Comparison of ENCODE assay signal across 8 cellular contexts in genomic region chr6:19904408-19904807, GRCh38.
DNase-seq lines count a peak whose midpoint lies in the region; TF ChIP-seq lines count a peak whose summit lies in the region.
"Not testable (repeated sequence)": the region's sequence is repeated elsewhere in the genome, so short reads cannot be mapped to it uniquely, and the experiment has no call there.

No MANE protein-coding gene starts in this region.

- not testable (repeated sequence) for H2BK15ac ChIP-seq in H9 (ENCODE audit: low read depth, low read length)

- H3T11ph ChIP-seq in H9 (ENCODE audit: low read length): not testable (repeated sequence)

- not testable (repeated sequence) for H3K79me1 ChIP-seq in H9 (ENCODE audit: insufficient read depth, low read depth, low read length, poor library complexity, severe bottlenecking)

- no CpG with 5 or more reads among the region's 6 CpGs for WGBS in H9 (ENCODE audit: extremely low coverage, insufficient read length, low lambda C conversion rate)
- 12% methylated on average over 6 of the region's 6 CpGs for WGBS in SK-N-SH (ENCODE audit: low lambda C conversion rate)
- WGBS in endodermal cell (ENCODE audit: insufficient coverage in 1 of 2, insufficient read length in 1 of 2), 2 experiments: 78 to 91% methylated on average over 3 to 6 of the region's 6 CpGs

- H3K36me3 Mint-ChIP-seq in H9 (ENCODE audit: insufficient read depth in 1 of 3, low read depth in 3 of 3); endodermal cell (ENCODE audit: low read depth): not testable (repeated sequence)

- TF ChIP-seq EP300 in SK-N-SH (IDR thresholded peaks at IDR 0.05; ENCODE audit: borderline replicate concordance in 1 of 2, low read depth in 1 of 2, low read length in 1 of 2): not testable (repeated sequence)

- H3K9ac ChIP-seq in H9 (ENCODE audit: extremely low read depth, insufficient read length, low read length); OCI-LY3 (ENCODE audit: low read length); SK-N-SH; endodermal cell (ENCODE audit: extremely low read depth, low read length, poor library complexity, severe bottlenecking): not testable (repeated sequence)

- POLR2A ChIA-PET in SK-N-SH (lab: Yijun Ruan, JAX): not testable (repeated sequence)

- not testable (repeated sequence) for H3K9me2 ChIP-seq in SK-N-SH

- H3K36me3 ChIP-seq in OCI-LY3 (replicated peaks; ENCODE audit: low read depth, low read length); SK-N-SH (replicated peaks in 1 of 2; ENCODE audit: control insufficient read depth in 1 of 2, insufficient read depth in 2 of 2, low read length in 1 of 2); endodermal cell (ENCODE audit: control insufficient read depth, insufficient read depth, low read length): not testable (repeated sequence)

- not testable (repeated sequence) for H3K56ac ChIP-seq in H9 (ENCODE audit: insufficient read length, low read depth, low read length)

- not testable (repeated sequence) for H3K4me3 ChIP-seq in OCI-LY3 (ENCODE audit: low read length); SK-N-SH (ENCODE audit: low read depth in 2 of 2, low read length in 1 of 2); endodermal cell (ENCODE audit: low read length)

- not testable (repeated sequence) for H3K18ac ChIP-seq in H9 (ENCODE audit: insufficient read length, low read depth, low read length)

- H3K9me3 Mint-ChIP-seq in H9: not testable (repeated sequence)
- peaks cover 16% of the 10 kb centered on the region for H3K9me3 Mint-ChIP-seq in endodermal cell

- not testable (repeated sequence) for H3K27ac ChIP-seq in 22Rv1; H9 (ENCODE audit: insufficient read length, low read depth, low read length); OCI-LY3 (ENCODE audit: low read length); SK-N-SH (ENCODE audit: low read depth in 2 of 2, low read length in 1 of 2); endodermal cell (ENCODE audit: low read depth, low read length)

- not testable (repeated sequence) for H4K91ac ChIP-seq in H9 (ENCODE audit: insufficient read length, low read depth, low read length)

- not testable (repeated sequence) for H3K4me3 Mint-ChIP-seq in H9, endodermal cell

- H4K20me1 ChIP-seq in H9 (ENCODE audit: control insufficient read depth, insufficient read depth, insufficient read length); OCI-LY3 (ENCODE audit: insufficient read depth, low read length); SK-N-SH (ENCODE audit: insufficient read depth): not testable (repeated sequence)

- not testable (repeated sequence) for H3K23me2 ChIP-seq in H9 (ENCODE audit: insufficient read length, low read depth, low read length, poor library complexity, severe bottlenecking)

- CTCF ChIA-PET in SK-N-SH (lab: Yijun Ruan, JAX): interaction anchor here (1.6 kb wide), 1 partner anchor 914 kb away, joined by 4 read pairs; no protein-coding TSS in a partner anchor

- not testable (repeated sequence) for H3K4ac ChIP-seq in H9 (ENCODE audit: low read depth, low read length)

- H3K14ac ChIP-seq in H9 (ENCODE audit: insufficient read depth, low read length): not testable (repeated sequence)

- H3K4me2 ChIP-seq in H9 (ENCODE audit: insufficient read depth, insufficient read length, low read length); OCI-LY3 (ENCODE audit: low read length); SK-N-SH: not testable (repeated sequence)

- not testable (repeated sequence) for H4K5ac ChIP-seq in H9 (ENCODE audit: insufficient read length, low read depth, low read length)

- not testable (repeated sequence) for H3K79me2 ChIP-seq in H9 (ENCODE audit: insufficient read depth, low read length); OCI-LY3 (ENCODE audit: low read length); SK-N-SH (ENCODE audit: insufficient read depth)

- 0 out of 2 replicates have a peak, but pooled peaks have one; percentile 10 for TF ChIP-seq RAD21 in SK-N-SH (IDR thresholded peaks at IDR 0.05; ENCODE audit: low read length)

- H2BK20ac ChIP-seq in H9 (ENCODE audit: low read depth, low read length, poor library complexity, severe bottlenecking): not testable (repeated sequence)

- H2AK5ac ChIP-seq in H9 (ENCODE audit: insufficient read length, low read length): not testable (repeated sequence)

- not testable (repeated sequence) for H4K8ac ChIP-seq in H9 (replicated peaks; ENCODE audit: insufficient read length, low read depth, low read length)

- not testable (repeated sequence) for H2BK5ac ChIP-seq in H9 (ENCODE audit: insufficient read length, low read length)

- TF ChIP-seq CTCF in 22Rv1 (IDR thresholded peaks at IDR 0.05) (peak; percentile 64), H9 (conservative IDR thresholded peaks at IDR 0.05) (peak; percentile 33; the same call in 2 of the 3 replicates), LNCAP (IDR thresholded peaks at IDR 0.05) (peak; percentile 30; the same call in 1 of the 2 replicates), OCI-LY3 (IDR thresholded peaks at IDR 0.05; ENCODE audit: low read depth, low read length) (peak; percentile 16; the same call in 1 of the 2 replicates), SK-N-SH (IDR thresholded peaks at IDR 0.05) (peak; percentile 50), endodermal cell (conservative IDR thresholded peaks at IDR 0.05) (peak; percentile 29)

- not testable (repeated sequence) for H2AFZ ChIP-seq in H9 (ENCODE audit: low read length); OCI-LY3 (ENCODE audit: low read depth, low read length); SK-N-SH (ENCODE audit: low read depth)

- H3K27me3 Mint-ChIP-seq in H9 (ENCODE audit: low read depth); endodermal cell (ENCODE audit: insufficient read depth): not testable (repeated sequence)

- not testable (repeated sequence) for H3K9me3 ChIP-seq in H9 (ENCODE audit: control insufficient read depth, low read depth, low read length); OCI-LY3 (ENCODE audit: insufficient read depth, low read length); SK-N-SH
- peaks cover 13% of the 10 kb centered on the region for H3K9me3 ChIP-seq in endodermal cell (ENCODE audit: control insufficient read depth, low read length)

- H2BK120ac ChIP-seq in H9 (ENCODE audit: low read depth, low read length, poor library complexity, severe bottlenecking): not testable (repeated sequence)

- H3K4me1 ChIP-seq in H9 (ENCODE audit: insufficient read depth, low read length); OCI-LY3 (ENCODE audit: low read length); SK-N-SH (ENCODE audit: control insufficient read depth in 1 of 2, insufficient read depth in 2 of 2, low read depth in 1 of 2, low read length in 1 of 2); endodermal cell (ENCODE audit: control insufficient read depth, insufficient read depth, low read length): not testable (repeated sequence)

- not testable (repeated sequence) for H3F3A ChIP-seq in SK-N-SH (replicated peaks; ENCODE audit: insufficient read depth)

- H3K27me3 ChIP-seq in H9 (ENCODE audit: insufficient read depth, low read length); OCI-LY3 (ENCODE audit: low read depth, low read length); SK-N-SH (ENCODE audit: insufficient read depth); endodermal cell (ENCODE audit: control insufficient read depth, insufficient read depth, low read length, poor library complexity, severe bottlenecking): not testable (repeated sequence)

- peak; percentile 6 for DNase-seq in ELR (ENCODE audit: low read depth)
- DNase-seq in H9, SK-N-SH, endodermal cell: not testable (repeated sequence)
- peak; percentile 18 for DNase-seq in HT1080 (ENCODE audit: low read depth)

- not testable (repeated sequence) for H2BK12ac ChIP-seq in H9 (ENCODE audit: insufficient read length, low read depth, low read length)

- H3K4me1 Mint-ChIP-seq in H9, endodermal cell: not testable (repeated sequence)

- not testable (repeated sequence) for H3K23ac ChIP-seq in H9 (ENCODE audit: insufficient read length, low read depth, low read length)

- not testable (repeated sequence) for H3K27ac Mint-ChIP-seq in H9, endodermal cell
